8 cellular contexts compared by ENCODE assay signal in the genomic region with DNA sequence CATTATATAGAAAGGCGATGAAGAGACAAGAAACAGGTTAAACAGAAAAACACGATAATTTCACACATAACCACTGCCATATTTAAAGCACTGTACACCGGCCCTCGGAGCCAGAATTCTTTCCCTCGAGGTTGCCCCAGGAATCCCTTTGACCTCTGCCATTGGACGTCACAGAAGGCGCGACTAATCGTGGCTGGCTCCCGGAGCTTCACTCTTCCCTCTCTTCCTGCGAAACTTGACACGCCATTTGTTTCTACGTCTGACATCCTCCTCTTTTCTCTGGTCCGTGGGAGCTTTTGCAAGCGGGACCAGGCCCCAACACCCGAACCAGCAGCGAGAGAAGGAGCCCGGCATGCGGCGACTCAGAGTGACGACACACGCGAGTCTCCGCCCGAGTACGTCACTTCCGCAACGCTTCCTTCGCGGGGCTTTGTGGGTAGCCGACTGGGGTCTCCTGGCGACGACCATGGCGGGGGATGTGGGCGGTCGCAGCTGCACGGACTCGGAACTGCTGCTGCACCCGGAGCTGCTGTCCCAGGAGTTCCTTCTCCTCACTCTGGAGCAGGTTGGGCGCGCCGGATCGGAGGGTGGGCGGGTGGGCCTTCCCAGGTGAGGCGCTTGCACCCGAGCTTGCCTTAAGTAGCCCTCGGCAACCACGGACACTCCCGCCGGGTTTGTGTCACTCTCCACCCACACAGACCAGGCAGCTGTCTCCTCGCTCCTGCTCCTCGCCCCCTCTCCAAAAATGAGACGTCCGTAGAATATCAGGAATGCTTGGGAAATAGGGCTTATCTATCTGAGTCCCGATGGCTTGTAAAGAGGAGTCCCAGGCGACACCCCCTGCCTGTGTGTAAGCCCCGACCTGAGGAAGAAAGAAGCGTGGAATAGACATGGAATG. TPM values are rescaled to one million over a fixed set of nuclear protein-coding genes. Genes with fewer than 3 reads are reported as not detected.
DNase-seq lines count a peak whose midpoint lies in the region; ATAC-seq and TF ChIP-seq lines count a peak whose summit lies in the region.

A gene (plus strand): TSS at position 419 of the 898 bp plus-strand sequence. CDS start 48 bp downstream, at position 467.

- H3K4me1 Mint-ChIP-seq in activated naive CD4-positive, alpha-beta T cell treated with anti-CD3 and anti-CD28 coated beads, Interleukin-2, amount 50 U/mL, for 24 hours, result peaks cover 45% of the 10 kb centered on the region
- H3K4me1 Mint-ChIP-seq in glutamatergic neuron (ENCODE audit: low read depth, unreplicated experiment), result peaks cover 2% of the 10 kb centered on the region

- intact Hi-C loops in testis (cut with DNase I; ENCODE audit: low total_unique reads), result no loop called here

- peaks cover 50% of the 10 kb centered on the region for H3K79me2 ChIP-seq in osteoblast (ENCODE audit: insufficient read depth, low read length)

- H3K27me3 Mint-ChIP-seq in activated naive CD4-positive, alpha-beta T cell treated with anti-CD3 and anti-CD28 coated beads, Interleukin-2, amount 50 U/mL, for 24 hours, result no peaks in the 10 kb centered on the region
- H3K27me3 Mint-ChIP-seq in glutamatergic neuron (ENCODE audit: unreplicated experiment), result peaks cover 8% of the 10 kb centered on the region

- H3K4me1 ChIP-seq in osteoblast (ENCODE audit: insufficient read depth, low read length) (peaks cover 20% of the 10 kb centered on the region), testis (peaks cover 16% of the 10 kb centered on the region)

- no peaks in the 10 kb centered on the region for H3K9me3 Mint-ChIP-seq in activated naive CD4-positive, alpha-beta T cell treated with anti-CD3 and anti-CD28 coated beads, Interleukin-2, amount 50 U/mL, for 24 hours
- peaks cover 8% of the 10 kb centered on the region for H3K9me3 Mint-ChIP-seq in glutamatergic neuron (ENCODE audit: unreplicated experiment)

- peaks cover 4% of the 10 kb centered on the region for H3K36me3 Mint-ChIP-seq in activated naive CD4-positive, alpha-beta T cell treated with anti-CD3 and anti-CD28 coated beads, Interleukin-2, amount 50 U/mL, for 24 hours
- H3K36me3 Mint-ChIP-seq in glutamatergic neuron (ENCODE audit: unreplicated experiment), result no peaks in the 10 kb centered on the region

- peak within 1 kb of the TSS; percentile 98 for H3K4me2 ChIP-seq in osteoblast (ENCODE audit: insufficient read depth, low read length)

- peak within 1 kb of the TSS; percentile 100 for H3K27ac Mint-ChIP-seq in activated naive CD4-positive, alpha-beta T cell treated with anti-CD3 and anti-CD28 coated beads, Interleukin-2, amount 50 U/mL, for 24 hours
- H3K27ac Mint-ChIP-seq in glutamatergic neuron (ENCODE audit: unreplicated experiment), result peak within 1 kb of the TSS; percentile 99

- H3K27ac ChIP-seq in osteoblast (ENCODE audit: low read depth, low read length), result peak within 1 kb of the TSS; percentile 100
- peak within 1 kb of the TSS; percentile 95 to 99 for H3K27ac ChIP-seq in testis

- DNase-seq in GM10248 (ENCODE audit: extremely low spot score), result peak; percentile 91
- DNase-seq in NCI-H1092 treated with DMSO at 0.1 percent for 48 hours (lab: John Stamatoyannopoulos, UW), result peak; percentile 91
- peak; percentile 92 for DNase-seq in glutamatergic neuron
- peak; percentile 91 for DNase-seq in osteoblast (ENCODE audit: insufficient read length, low spot score, missing footprints)
- DNase-seq in testis, result peak; percentile 92

- ATAC-seq in HG02610 (IDR thresholded peaks at IDR 0.05; ENCODE audit: unreplicated experiment) (peak; percentile 88), SK-N-SH treated with all-trans-retinoic acid at 6 μM for 48 hours (peak; percentile 93)

- H3K36me3 ChIP-seq in osteoblast (ENCODE audit: insufficient read depth, low read length) (peaks cover 24% of the 10 kb centered on the region), testis (ENCODE audit: low read depth, missing control alignments) (no peaks in the 10 kb centered on the region)

- peak within 1 kb of the TSS; percentile 96 for H3K4me3 ChIP-seq in osteoblast (ENCODE audit: insufficient read depth, low read length)
- H3K4me3 ChIP-seq in testis, result peak within 1 kb of the TSS; percentile 94 to 96

- POLR2A ChIA-PET in GM10248 (lab: Yijun Ruan, JAX), result no interaction called here

- H3K4me3 Mint-ChIP-seq in activated naive CD4-positive, alpha-beta T cell treated with anti-CD3 and anti-CD28 coated beads, Interleukin-2, amount 50 U/mL, for 24 hours, result peak within 1 kb of the TSS; percentile 100
- peak within 1 kb of the TSS; percentile 95 for H3K4me3 Mint-ChIP-seq in glutamatergic neuron (ENCODE audit: unreplicated experiment)

- no peaks in the 10 kb centered on the region for H3K27me3 ChIP-seq in osteoblast (ENCODE audit: insufficient read depth, low read length)
- no peaks in the 10 kb centered on the region for H3K27me3 ChIP-seq in testis

- H3K9me3 ChIP-seq in osteoblast (ENCODE audit: low read depth, low read length), result no peaks in the 10 kb centered on the region
- H3K9me3 ChIP-seq in testis, result no peaks in the 10 kb centered on the region

- H4K20me1 ChIP-seq in osteoblast (ENCODE audit: insufficient read depth, low read length), result no peaks in the 10 kb centered on the region

- TF ChIP-seq CTCF in GM10248 (IDR thresholded peaks at IDR 0.05; ENCODE audit: control extremely low read depth, extremely low read depth, low read depth, missing control alignments) (no peak), glutamatergic neuron (IDR thresholded peaks at IDR 0.05; ENCODE audit: partially characterized antibody, unreplicated experiment) (no peak), osteoblast (IDR thresholded peaks at IDR 0.05; ENCODE audit: extremely low read depth, low read depth, low read length) (no peak), testis (IDR thresholded peaks at IDR 0.05) (peak in 2 of 3 experiments; percentile 8 to 33)

- 0 to 1% methylated on average over 29 to 48 of the region's 58 CpGs for WGBS in testis, 2 donors

- no peak for TF ChIP-seq POLR2A in testis (IDR thresholded peaks at IDR 0.05)

- peak within 1 kb of the TSS; percentile 100 for H2AFZ ChIP-seq in osteoblast (ENCODE audit: low read length)

- CTCF ChIA-PET in GM10248 (lab: Yijun Ruan, JAX), result interaction anchor here (0.7 to 1.6 kb wide), 3 partner anchors 9 to 184 kb away, joined by 3 to 6 read pairs (median 5); no protein-coding TSS in a partner anchor

TF ChIP-seq in SK-N-SH treated with all-trans-retinoic acid at 6 μM for 48 hours, 23 proteins besides CTCF, POLR2A, EP300 and RAD21:
- TF ChIP-seq, protein P1, sequence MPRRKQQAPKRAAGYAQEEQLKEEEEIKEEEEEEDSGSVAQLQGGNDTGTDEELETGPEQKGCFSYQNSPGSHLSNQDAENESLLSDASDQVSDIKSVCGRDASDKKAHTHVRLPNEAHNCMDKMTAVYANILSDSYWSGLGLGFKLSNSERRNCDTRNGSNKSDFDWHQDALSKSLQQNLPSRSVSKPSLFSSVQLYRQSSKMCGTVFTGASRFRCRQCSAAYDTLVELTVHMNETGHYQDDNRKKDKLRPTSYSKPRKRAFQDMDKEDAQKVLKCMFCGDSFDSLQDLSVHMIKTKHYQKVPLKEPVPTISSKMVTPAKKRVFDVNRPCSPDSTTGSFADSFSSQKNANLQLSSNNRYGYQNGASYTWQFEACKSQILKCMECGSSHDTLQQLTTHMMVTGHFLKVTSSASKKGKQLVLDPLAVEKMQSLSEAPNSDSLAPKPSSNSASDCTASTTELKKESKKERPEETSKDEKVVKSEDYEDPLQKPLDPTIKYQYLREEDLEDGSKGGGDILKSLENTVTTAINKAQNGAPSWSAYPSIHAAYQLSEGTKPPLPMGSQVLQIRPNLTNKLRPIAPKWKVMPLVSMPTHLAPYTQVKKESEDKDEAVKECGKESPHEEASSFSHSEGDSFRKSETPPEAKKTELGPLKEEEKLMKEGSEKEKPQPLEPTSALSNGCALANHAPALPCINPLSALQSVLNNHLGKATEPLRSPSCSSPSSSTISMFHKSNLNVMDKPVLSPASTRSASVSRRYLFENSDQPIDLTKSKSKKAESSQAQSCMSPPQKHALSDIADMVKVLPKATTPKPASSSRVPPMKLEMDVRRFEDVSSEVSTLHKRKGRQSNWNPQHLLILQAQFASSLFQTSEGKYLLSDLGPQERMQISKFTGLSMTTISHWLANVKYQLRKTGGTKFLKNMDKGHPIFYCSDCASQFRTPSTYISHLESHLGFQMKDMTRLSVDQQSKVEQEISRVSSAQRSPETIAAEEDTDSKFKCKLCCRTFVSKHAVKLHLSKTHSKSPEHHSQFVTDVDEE (CRISPR knock-in tag; IDR thresholded peaks at IDR 0.05), result peak; percentile 11; the same call in 1 of the 2 replicates
- TF ChIP-seq ZFP3 (CRISPR knock-in tag; IDR thresholded peaks at IDR 0.05), result no peak
TF ChIP-seq in SK-N-SH treated with all-trans-retinoic acid at 6 μM for 48 hours: peak in this region for 1.

RNA-seq across cellular contexts. Expression of the gene that starts here (rescaled TPM):
- total RNA-seq in glutamatergic neuron (ENCODE audit: unreplicated experiment) (10.7 TPM), osteoblast (18.0 and 18.1 TPM in 2 replicates), testis (10 to 100 TPM; 32.6 to 35.4 TPM)
- polyA plus RNA-seq in testis (ENCODE audit: insufficient read depth, low read depth, low replicate concordance), result 28.5 TPM

Comparison
In these comparisons a context has a peak if more than half of its experiments do, and no peak if none do; other contexts are left out.
1. Peak in every context shown above with its lines: DNase-seq, ATAC-seq, H3K4me3 ChIP-seq and H3K27ac ChIP-seq.
2. CTCF ChIP-seq: peak in testis (2 of 3); none in GM10248 (single experiment), glutamatergic neuron (single experiment) and osteoblast (single experiment).